Comparison of ENCODE assay signal across 27 cellular contexts in the genomic region with DNA sequence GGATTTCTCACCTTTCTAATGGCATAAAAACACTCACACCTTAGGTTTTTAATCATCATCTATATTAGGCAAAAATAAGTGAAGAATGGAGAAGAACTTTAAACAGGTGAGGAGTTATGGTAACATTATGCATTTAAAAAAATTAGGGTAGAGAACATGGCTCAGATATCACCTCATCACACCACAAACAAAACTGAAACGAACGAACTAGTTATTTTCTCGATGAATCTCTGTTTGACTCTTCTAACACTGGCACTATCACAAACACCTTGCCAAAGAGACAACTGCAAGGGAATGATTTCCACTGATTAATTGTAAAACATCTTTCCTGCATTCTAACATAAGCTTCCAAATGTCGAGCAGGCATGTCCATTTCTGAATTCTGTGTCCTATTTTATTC.
"Had no signal": no experiment of that assay in that cellular context is flagged by ENCODE, and none has a peak within 500 bp of the region (broad histone marks: within the 10 kb centered on the region; RNA-seq: fewer than 3 reads in every experiment).

No MANE protein-coding gene starts in this region.

- H3K9me3 Mint-ChIP-seq: activated CD4-positive, alpha-beta T cell treated with anti-CD3 and anti-CD28 coated beads, Interleukin-2, amount 10 ng/mL, durations not matched to agents 24 days and 14 days; activated naive CD4-positive, alpha-beta T cell treated with anti-CD3 and anti-CD28 coated beads, Interleukin-2, amount 50 U/mL, for 72 hours; activated T-cell treated with anti-CD3 and anti-CD28 coated beads, Interleukin-2, amount 50 U/mL, for 4 hours; neural crest cell; T-helper 1 cell treated with Interleukin-12 subunit alpha and Interleukin-12 subunit beta and Interleukin-4 antibody, amounts not matched to agents 30 μg/mL and 1 μg/mL, for 36 hours had no signal

- DNase-seq: activated CD4-positive, alpha-beta T cell treated with anti-CD3 and anti-CD28 coated beads, Interleukin-2, amount 10 ng/mL, durations not matched to agents 24 days and 14 days; activated CD4-positive, CD25-positive, alpha-beta regulatory T cell treated with anti-CD3 and anti-CD28 coated beads, Interleukin-2, amount 50 U/mL, for 72 hours; activated CD8-positive, alpha-beta memory T cell treated with anti-CD3 and anti-CD28 coated beads for 24 hours; activated CD8-positive, alpha-beta memory T cell treated with anti-CD3 and anti-CD28 coated beads, Interleukin-2, amount 50 U/mL, for 48 hours; activated naive CD4-positive, alpha-beta T cell; activated T-cell treated with anti-CD3 and anti-CD28 coated beads, Interleukin-2, amount 50 U/mL, for 4 hours; dermis blood vessel endothelial cell; effector CD4-positive, alpha-beta T cell; erythroblast; gastrocnemius medialis; glutamatergic neuron; left cardiac atrium; mammary epithelial cell; nucleus accumbens; pancreas; right cardiac atrium; spleen; stimulated activated naive CD4-positive, alpha-beta T cell; T1000; tibial artery; upper lobe of right lung; WERI-Rb-1 had no signal

- H3K9me3 ChIP-seq: breast epithelium, gastrocnemius medialis, pancreas, spleen, suprapubic skin, tibial artery, upper lobe of right lung had no signal

- H3K4me3 Mint-ChIP-seq: activated CD4-positive, alpha-beta T cell treated with anti-CD3 and anti-CD28 coated beads, Interleukin-2, amount 10 ng/mL, durations not matched to agents 24 days and 14 days; activated T-cell treated with anti-CD3 and anti-CD28 coated beads, Interleukin-2, amount 50 U/mL, for 4 hours; neural crest cell; T-helper 1 cell treated with Interleukin-12 subunit alpha and Interleukin-12 subunit beta and Interleukin-4 antibody, amounts not matched to agents 30 μg/mL and 1 μg/mL, for 36 hours had no signal

- H3K36me3 ChIP-seq: breast epithelium, gastrocnemius medialis, pancreas, spleen, suprapubic skin, tibial artery, upper lobe of right lung, WERI-Rb-1 had no signal

- H3K4me1 ChIP-seq: breast epithelium, gastrocnemius medialis, pancreas, spleen, suprapubic skin, tibial artery, upper lobe of right lung had no signal

- ATAC-seq: activated naive CD4-positive, alpha-beta T cell treated with anti-CD3 and anti-CD28 coated beads, Interleukin-2, amount 50 U/mL, for 72 hours; activated T-cell treated with anti-CD3 and anti-CD28 coated beads, Interleukin-2, amount 50 U/mL, for 4 hours; gastrocnemius medialis; left cardiac atrium; pancreas; right cardiac atrium; upper lobe of right lung had no signal

- H3K27ac ChIP-seq: breast epithelium, gastrocnemius medialis, pancreas, suprapubic skin, tibial artery, upper lobe of right lung, WERI-Rb-1 had no signal

- H3K36me3 Mint-ChIP-seq: activated naive CD4-positive, alpha-beta T cell treated with anti-CD3 and anti-CD28 coated beads, Interleukin-2, amount 50 U/mL, for 72 hours had no signal

- H3K27me3 Mint-ChIP-seq: activated CD4-positive, alpha-beta T cell treated with anti-CD3 and anti-CD28 coated beads, Interleukin-2, amount 10 ng/mL, durations not matched to agents 24 days and 14 days had no signal

- H3K4me1 Mint-ChIP-seq: neural crest cell had no signal

- H3K4me3 ChIP-seq: breast epithelium, gastrocnemius medialis, pancreas, spleen, suprapubic skin, tibial artery, upper lobe of right lung had no signal

- H3K27ac Mint-ChIP-seq: activated CD4-positive, alpha-beta T cell treated with anti-CD3 and anti-CD28 coated beads, Interleukin-2, amount 10 ng/mL, durations not matched to agents 24 days and 14 days; activated naive CD4-positive, alpha-beta T cell treated with anti-CD3 and anti-CD28 coated beads, Interleukin-2, amount 50 U/mL, for 72 hours; T-helper 1 cell treated with Interleukin-12 subunit alpha and Interleukin-12 subunit beta and Interleukin-4 antibody, amounts not matched to agents 30 μg/mL and 1 μg/mL, for 36 hours had no signal

- H3K27me3 ChIP-seq: breast epithelium, gastrocnemius medialis, pancreas, spleen, suprapubic skin, tibial artery, upper lobe of right lung had no signal
